ENCODE assay signal across 2 cellular contexts in genomic region chr1:10897981-10898728, GRCh38.
A peak's percentile ranks its signal among the peaks of the same experiment; 100 is the strongest.
TF ChIP-seq lines count a peak whose summit lies in the region.

No MANE protein-coding gene starts in this region.

TF ChIP-seq in GM12878, 131 proteins besides CTCF, POLR2A, EP300 and RAD21 (continued from another document):
- no peak for TF ChIP-seq CEBPZ (IDR thresholded peaks at IDR 0.05; ENCODE audit: low read depth, low read length)
TF ChIP-seq in GM12878: peak in this region for 0.

TF ChIP-seq in HepG2, 621 proteins besides CTCF, POLR2A, EP300 and RAD21 (continued from another document):
- TF ChIP-seq KIAA2018 (CRISPR knock-in tag; IDR thresholded peaks at IDR 0.05; ENCODE audit: borderline replicate concordance) (no peak), ATF2 (CRISPR knock-in tag; IDR thresholded peaks at IDR 0.05) (no peak), ZSCAN30 (CRISPR knock-in tag; IDR thresholded peaks at IDR 0.05) (no peak), TMF1 (CRISPR knock-in tag; IDR thresholded peaks at IDR 0.05; ENCODE audit: low read depth) (no peak), ZFY (CRISPR knock-in tag; IDR thresholded peaks at IDR 0.05) (peak; percentile 21; the same call in 1 of the 2 replicates), HNF4A (CRISPR knock-in tag; IDR thresholded peaks at IDR 0.05) (peak; percentile 28; the same call in 1 of the 2 replicates), ZNF281 (CRISPR knock-in tag; IDR thresholded peaks at IDR 0.05; ENCODE audit: borderline replicate concordance) (peak; percentile 40; the same call in 1 of the 2 replicates), ZBTB10 (CRISPR knock-in tag; IDR thresholded peaks at IDR 0.05; ENCODE audit: borderline replicate concordance) (no peak), ZNF292 (CRISPR knock-in tag; IDR thresholded peaks at IDR 0.05; ENCODE audit: borderline replicate concordance, low read depth) (no peak), PHB2 (IDR thresholded peaks at IDR 0.05; ENCODE audit: partially characterized antibody) (no peak), ZNF543 (CRISPR knock-in tag; IDR thresholded peaks at IDR 0.05) (no peak), ZNF572 (CRISPR knock-in tag; IDR thresholded peaks at IDR 0.05) (no peak), MIER3 (CRISPR knock-in tag; IDR thresholded peaks at IDR 0.05; ENCODE audit: borderline replicate concordance) (no peak), MIXL1 (CRISPR knock-in tag; IDR thresholded peaks at IDR 0.05) (no peak), GATAD1 (CRISPR knock-in tag; IDR thresholded peaks at IDR 0.05) (no peak), TBL1XR1 (IDR thresholded peaks at IDR 0.05; ENCODE audit: borderline replicate concordance, low read length, partially characterized antibody) (no peak), ZNF446 (CRISPR knock-in tag; IDR thresholded peaks at IDR 0.05) (no peak), HOXD1 (CRISPR knock-in tag; IDR thresholded peaks at IDR 0.05) (0 out of 2 replicates have a peak, but pooled peaks have one; percentile 35), HDAC2 (CRISPR knock-in tag; IDR thresholded peaks at IDR 0.05) (no peak), ZNF484 (CRISPR knock-in tag; IDR thresholded peaks at IDR 0.05; ENCODE audit: borderline replicate concordance, low read depth) (no peak), REXO4 (CRISPR knock-in tag; IDR thresholded peaks at IDR 0.05; ENCODE audit: borderline replicate concordance) (no peak), ZNF280B (CRISPR knock-in tag; IDR thresholded peaks at IDR 0.05; ENCODE audit: borderline replicate concordance) (no peak), POLR2G (IDR thresholded peaks at IDR 0.05; ENCODE audit: low read depth, low read length) (no peak), PATZ1 (CRISPR knock-in tag; IDR thresholded peaks at IDR 0.05) (peak; percentile 30; the same call in 1 of the 2 replicates), NR0B2 (CRISPR knock-in tag; IDR thresholded peaks at IDR 0.05) (0 out of 2 replicates have a peak, but pooled peaks have one; percentile 31)
